Comparison of ENCODE assay signal across 27 cellular contexts in the genomic region with DNA sequence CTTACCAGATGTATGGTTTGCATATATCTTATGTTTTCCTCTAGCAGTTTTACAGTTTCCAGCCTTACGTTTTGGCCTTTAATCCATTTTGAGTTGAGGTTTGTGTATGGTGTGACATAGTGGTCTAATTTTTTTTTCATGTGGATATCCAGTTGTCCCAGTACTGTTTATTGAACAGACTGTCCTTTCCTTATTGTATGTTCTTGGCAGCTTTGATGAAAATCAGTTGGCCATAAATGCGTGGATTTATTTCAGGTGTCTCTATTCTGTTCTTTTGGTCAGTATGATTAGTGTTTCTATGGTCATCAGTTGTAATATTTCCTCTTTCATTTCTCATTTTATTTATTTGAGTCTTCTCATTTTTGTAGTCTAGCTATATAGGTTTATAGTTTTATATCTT. TPM values are rescaled to one million over a fixed set of nuclear protein-coding genes. Genes with fewer than 3 reads are reported as not detected.
DNase-seq lines count a peak whose midpoint lies in the region; ATAC-seq, FAIRE-seq and TF ChIP-seq lines count a peak whose summit lies in the region.
"Had no signal": no experiment of that assay in that cellular context is flagged by ENCODE, and none has a peak within 500 bp of the region (broad histone marks: within the 10 kb centered on the region; RNA-seq: fewer than 3 reads in every experiment).

No MANE protein-coding gene starts in this region.

- DNase-seq in D721Med (ENCODE audit: insufficient read length, low spot score) (no peak), K562 (ENCODE audit: extremely low read depth in 1 of 4, low spot score in 3 of 4) (no peak), HepG2 (ENCODE audit: low spot score) (no peak)
- DNase-seq: 8988T; ACHN; BE2C; C1 segment of cervical spinal cord; Caco-2; Calu3; CD4-positive, alpha-beta T cell; CD8-positive, alpha-beta T cell; DMS 273 treated with DMSO at 0.1 percent for 48 hours; DMS153; DMS53; DMS79; DND-41; EL; GDM1 had no signal

- no peaks in the 10 kb centered on the region for H3K9me1 ChIP-seq in K562 (ENCODE audit: control insufficient read depth, insufficient read depth, low read length)

- POLR2A ChIA-PET in K562 (lab: Yijun Ruan, JAX), result no interaction called here
- POLR2A ChIA-PET in HepG2 (lab: Yijun Ruan, JAX), result no interaction called here

- H3K4me1 ChIP-seq in K562 (replicated peaks in 1 of 2; ENCODE audit: control insufficient read depth in 2 of 2, insufficient read depth in 2 of 2, low read length in 2 of 2) (no peaks in the 10 kb centered on the region), HepG2 (ENCODE audit: insufficient read depth, low read length) (no peaks in the 10 kb centered on the region)
- H3K4me1 ChIP-seq: BE2C, BLaER1, Caco-2 had no signal

- H3K36me3 ChIP-seq in K562 (ENCODE audit: control insufficient read depth, insufficient read depth, low read length), result peaks cover 3% of the 10 kb centered on the region; the same call in 1 of the 3 replicates
- peaks cover 0 to 3% of the 10 kb centered on the region in 2 experiments; a peak in 1 of 5 replicates for H3K36me3 ChIP-seq in HepG2 (replicated peaks in 1 of 2; ENCODE audit: control insufficient read depth in 1 of 2, insufficient read depth in 2 of 2, low read length in 2 of 2)
- H3K36me3 ChIP-seq: BE2C had no signal

- H3K27me3 ChIP-seq in K562 (ENCODE audit: control insufficient read depth in 2 of 2, insufficient read depth in 2 of 2, low read length in 2 of 2) (no peaks in the 10 kb centered on the region), HepG2 (ENCODE audit: control insufficient read depth in 1 of 2, insufficient read depth in 2 of 2, low read length in 2 of 2) (no peaks in the 10 kb centered on the region)
- H3K27me3 ChIP-seq: BE2C, BLaER1 had no signal

- ATAC-seq in K562, result no peak
- no peak for ATAC-seq in GM21390 (IDR thresholded peaks at IDR 0.05; ENCODE audit: unreplicated experiment)
- no peak for ATAC-seq in HepG2
- no peak for ATAC-seq in HG02571 (IDR thresholded peaks at IDR 0.05; ENCODE audit: unreplicated experiment)
- no peak for ATAC-seq in HG03342 (IDR thresholded peaks at IDR 0.05; ENCODE audit: unreplicated experiment)
- ATAC-seq: CD8-positive, alpha-beta T cell; GM12878 had no signal

- in situ Hi-C loops in K562 (cut with MboI), result no loop called here
- in situ Hi-C loops in HepG2 (cut with HindIII; ENCODE audit: extremely low pct_ligation_motif_present, low pct_unique_long_range_greater_than_20kb), result no loop called here

- intact Hi-C loops in K562 (cut with micrococcal nuclease), result no loop called here
- intact Hi-C loops in HepG2 (cut with micrococcal nuclease; ENCODE audit: unreplicated experiment), result no loop called here

- no peak overlapping the region for H3K4me3 ChIP-seq in K562
- H3K4me3 ChIP-seq in HepG2 (replicated peaks in 1 of 3; ENCODE audit: insufficient read depth in 1 of 3, low read depth in 2 of 3, low read length in 3 of 3), result no peak overlapping the region
- H3K4me3 ChIP-seq: BLaER1, GM12878 had no signal

- BruUV-seq in K562 (replicated peaks; lab: Mats Ljungman, UMichigan) (no TSS peak), HepG2 (replicated peaks; lab: Mats Ljungman, UMichigan) (no TSS peak)

- CTCF ChIA-PET in K562 (lab: Yijun Ruan, JAX; ENCODE audit: low intra/inter-chr PET ratio), result no interaction called here
- CTCF ChIA-PET in HepG2 (lab: Yijun Ruan, JAX; ENCODE audit: low intra/inter-chr PET ratio, low total read pairs), result no interaction called here

- no peaks in the 10 kb centered on the region for H3K9me3 ChIP-seq in K562 (replicated peaks; ENCODE audit: control insufficient read depth, insufficient read depth, low read depth, low read length)
- no peaks in the 10 kb centered on the region for H3K9me3 ChIP-seq in HepG2 (ENCODE audit: low read length)
- H3K9me3 ChIP-seq: BE2C, Caco-2 had no signal

- WGBS in K562 (ENCODE audit: insufficient coverage, low coverage, missing lambda C conversion rate), result 96% methylated on average over 2 of the region's 2 CpGs
- 93% methylated on average over 2 of the region's 2 CpGs for WGBS in HepG2 (ENCODE audit: low lambda C conversion rate)

- TF ChIP-seq CTCF in D721Med (IDR thresholded peaks at IDR 0.05; ENCODE audit: insufficient read depth, missing control alignments) (no peak), VCaP (conservative IDR thresholded peaks at IDR 0.05) (no peak), K562 (IDR thresholded peaks at IDR 0.05 in 2 of 3, conservative IDR thresholded peaks at IDR 0.05 in 1 of 3; ENCODE audit: insufficient read depth in 2 of 3, low read depth in 1 of 3, low read length in 3 of 3) (no peak), HepG2 (CRISPR knock-in tag; IDR thresholded peaks at IDR 0.05) (no peak)

- TF ChIP-seq POLR2A in K562 (conservative IDR thresholded peaks at IDR 0.05) (no peak), HepG2 (IDR thresholded peaks at IDR 0.05; ENCODE audit: insufficient read depth in 1 of 2, low read depth in 2 of 2, low read length in 2 of 2) (no peak)

- H3K4me2 ChIP-seq in K562 (ENCODE audit: insufficient read depth, low read length) (no peak overlapping the region), HepG2 (ENCODE audit: low read depth, low read length) (no peak overlapping the region)
- H3K4me2 ChIP-seq: BLaER1 had no signal

- TF ChIP-seq EP300 in K562 (IDR thresholded peaks at IDR 0.05; ENCODE audit: low read length), result no peak
- no peak for TF ChIP-seq EP300 in HepG2 (IDR thresholded peaks at IDR 0.05; ENCODE audit: low read depth in 2 of 2, low read length in 2 of 2)
- no peak for TF ChIP-seq EP300 in HepG2 (CRISPR knock-in tag; IDR thresholded peaks at IDR 0.05; ENCODE audit: borderline replicate concordance)

- TF ChIP-seq RAD21 in K562 (CRISPR knock-in tag; conservative IDR thresholded peaks at IDR 0.05 in 1 of 2, IDR thresholded peaks at IDR 0.05 in 1 of 2) (no peak), HepG2 (CRISPR knock-in tag; IDR thresholded peaks at IDR 0.05) (no peak)

- H3K27ac ChIP-seq in VCaP (peak overlapping the region; percentile 71), K562 (ENCODE audit: extremely low read depth, low read depth, low read length) (no peak overlapping the region), HepG2 (ENCODE audit: extremely low read length, insufficient read depth, low read length) (no peak overlapping the region)
- H3K27ac ChIP-seq: BLaER1 had no signal

- FAIRE-seq in D721Med (lab: Jason Lieb, UNC), result peak; percentile 48
- peak; percentile 42 for FAIRE-seq in K562 (lab: Jason Lieb, UNC)
- FAIRE-seq in HepG2 (lab: Jason Lieb, UNC), result no peak
- FAIRE-seq: A204.1, GM12878, GM12892, GM18507 had no signal

- no peak overlapping the region for H3K9ac ChIP-seq in K562 (ENCODE audit: insufficient read depth in 1 of 2, low read depth in 2 of 2, low read length in 2 of 2)
- no peak overlapping the region for H3K9ac ChIP-seq in HepG2 (ENCODE audit: insufficient read depth, low read depth, low read length)
- H3K9ac ChIP-seq: BLaER1 had no signal

- no peak overlapping the region for H2AFZ ChIP-seq in K562 (ENCODE audit: low read depth, low read length)
- no peak overlapping the region for H2AFZ ChIP-seq in HepG2 (ENCODE audit: low read length)

- peaks cover 36% of the 10 kb centered on the region for H3K79me2 ChIP-seq in K562 (ENCODE audit: control insufficient read depth, insufficient read depth, low read length)
- H3K79me2 ChIP-seq in HepG2 (ENCODE audit: insufficient read depth, low read length), result peaks cover 7% of the 10 kb centered on the region

- H4K20me1 ChIP-seq in K562 (replicated peaks; ENCODE audit: control insufficient read depth, insufficient read depth, low read length) (no peaks in the 10 kb centered on the region), HepG2 (ENCODE audit: insufficient read depth, low read length) (no peaks in the 10 kb centered on the region)

RNA-seq across cellular contexts. Expression of a gene that starts 42.4 kb away (rescaled TPM):
- total RNA-seq in K562 (2011; cell fraction: chromatin; rRNA removed; ENCODE audit: low replicate concordance), result 3.8 and 20.1 TPM in 2 replicates
- total RNA-seq in K562 (2011; cell fraction: nucleolus; rRNA removed), result 1.8 and 3.7 TPM in 2 replicates
- 7.1 and 9.3 TPM in 2 replicates for total RNA-seq in K562 (2011; cell fraction: nucleoplasm; rRNA removed)
- 11.3 and 13.0 TPM in 2 replicates for total RNA-seq in K562 (2014; rRNA removed)
- total RNA-seq in K562 (2014; rRNA removed; fragmentation: Illumina TruSeq; extraction: Trizol), result 24.7 and 28.9 TPM in 2 replicates
- total RNA-seq in K562 (2015; rRNA removed; fragmentation: Illumina TruSeq; extraction: Trizol), result 25.4 and 30.0 TPM in 2 replicates
- 13.5 and 14.9 TPM in 2 replicates for total RNA-seq in K562 (2021)
- polyA plus RNA-seq in K562 (2011; rRNA removed), result 7.4 and 10.8 TPM in 2 replicates
- polyA plus RNA-seq in K562 (2011; cell fraction: cytosol; rRNA removed), result 1.5 and 2.4 TPM in 2 replicates
- polyA plus RNA-seq in K562 (2011; cell fraction: nucleus; rRNA removed), result 1.7 and 2.4 TPM in 2 replicates
- polyA plus RNA-seq in K562 (2012), result 7.1 and 11.7 TPM in 2 replicates
- polyA plus RNA-seq in K562 (2014; fragmentation: Illumina TruSeq; extraction: Trizol), result 13.0 and 16.3 TPM in 2 replicates
- 10 to 100 TPM; 16.1 to 17.0 TPM for polyA plus RNA-seq in K562 (2014; fragmentation: Nextera tagmentation; extraction: Ambion mirVana)
- polyA plus RNA-seq in K562 (2014; rRNA removed), result 10.6 and 11.7 TPM in 2 replicates
- 10.8 and 13.1 TPM in 2 replicates for polyA minus RNA-seq in K562 (2011; rRNA and poly(A)+ RNA removed)
- 4.6 and 5.9 TPM in 2 replicates for polyA minus RNA-seq in K562 (2011; cell fraction: cytosol; rRNA and poly(A)+ RNA removed)
- polyA minus RNA-seq in K562 (2011; cell fraction: nucleus; rRNA and poly(A)+ RNA removed), result 4.4 and 12.6 TPM in 2 replicates
- 16.4 and 24.7 TPM in 2 replicates for total RNA-seq in HepG2 (2016; rRNA removed; fragmentation: Illumina TruSeq; extraction: Trizol)
- total RNA-seq in HepG2 (2016; cell fraction: cytosol; rRNA removed; fragmentation: Illumina TruSeq; extraction: Trizol; ENCODE audit: low read depth), result 10.4 and 16.2 TPM in 2 replicates
- total RNA-seq in HepG2 (2016; cell fraction: insoluble cytoplasmic fraction; rRNA removed; fragmentation: Illumina TruSeq; extraction: Trizol), result 16.0 and 25.1 TPM in 2 replicates
- total RNA-seq in HepG2 (2016; cell fraction: membrane; rRNA removed; fragmentation: Illumina TruSeq; extraction: Trizol), result 9.5 and 10.5 TPM in 2 replicates
- total RNA-seq in HepG2 (2016; cell fraction: nucleus; rRNA removed; fragmentation: Illumina TruSeq; extraction: Trizol), result 18.7 and 19.6 TPM in 2 replicates
- polyA plus RNA-seq in HepG2 (2011; rRNA removed), result 1.5 and 2.1 TPM in 2 replicates
- polyA plus RNA-seq in HepG2 (2011; cell fraction: cytosol; rRNA removed), result 0.90 and 1.4 TPM in 2 replicates
- polyA plus RNA-seq in HepG2 (2011; cell fraction: nucleus; rRNA removed), result 1.1 TPM in 2 replicates
- polyA plus RNA-seq in HepG2 (2012), result 3.9 and 5.6 TPM in 2 replicates
- polyA plus RNA-seq in HepG2 (2016; cell fraction: cytosol; fragmentation: Illumina TruSeq; extraction: Trizol; ENCODE audit: low read depth), result 0.50 and 0.69 TPM in 2 replicates
- 11.8 and 12.5 TPM in 2 replicates for polyA plus RNA-seq in HepG2 (2016; cell fraction: insoluble cytoplasmic fraction; fragmentation: Illumina TruSeq; extraction: Trizol; ENCODE audit: low read depth)
- 1.4 and 1.5 TPM in 2 replicates for polyA plus RNA-seq in HepG2 (2016; cell fraction: membrane; fragmentation: Illumina TruSeq; extraction: Trizol; ENCODE audit: low read depth)
- 7.3 and 8.8 TPM in 2 replicates for polyA plus RNA-seq in HepG2 (2016; cell fraction: nucleus; fragmentation: Illumina TruSeq; extraction: Trizol; ENCODE audit: insufficient read depth, low read depth)
- polyA minus RNA-seq in HepG2 (2011; rRNA and poly(A)+ RNA removed; ENCODE audit: low replicate concordance), result 0.60 and 2.6 TPM in 2 replicates
- 3.0 and 4.3 TPM in 2 replicates for polyA minus RNA-seq in HepG2 (2011; cell fraction: cytosol; rRNA and poly(A)+ RNA removed)
- 13.8 and 14.2 TPM in 2 replicates for polyA minus RNA-seq in HepG2 (2011; cell fraction: nucleus; rRNA and poly(A)+ RNA removed)
